In the genomic region with DNA sequence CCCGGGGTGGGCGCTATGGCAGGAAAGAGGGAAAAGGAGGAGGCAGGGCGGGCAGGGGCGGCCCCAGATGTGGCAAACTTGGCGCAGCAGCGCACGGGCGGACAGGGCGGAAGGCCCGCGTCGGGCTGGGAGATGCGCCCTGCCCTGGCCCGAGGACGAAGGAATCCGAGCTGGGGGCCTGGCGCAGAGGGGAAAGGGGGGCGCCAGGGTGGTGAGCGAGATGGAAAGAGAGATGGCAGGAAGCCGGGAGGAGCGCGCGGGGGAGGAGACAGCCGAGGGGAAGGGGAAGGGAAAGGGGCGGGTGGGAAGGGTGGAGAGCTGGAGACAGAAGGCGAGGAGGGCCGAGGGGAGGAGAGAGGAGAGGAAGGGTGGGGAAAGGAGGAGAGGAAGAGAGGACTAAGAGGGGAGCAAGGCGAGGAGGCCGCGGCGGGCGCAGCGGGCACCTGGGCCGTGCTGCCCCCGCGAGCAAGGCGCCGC, we compare ENCODE assay signal across 8 cellular contexts. TPM values are rescaled to one million over a fixed set of nuclear protein-coding genes. Genes with fewer than 3 reads are reported as not detected.
DNase-seq lines count a peak whose midpoint lies in the region; ATAC-seq and TF ChIP-seq lines count a peak whose summit lies in the region.

TSS of gene MARVELD1 (plus strand) at position 380 of the 477 bp plus-strand sequence. CDS start 147 bp downstream, outside the sequence.

- 1 to 2% methylated on average over 38 of the region's 38 CpGs for WGBS in lower leg skin, 2 donors

- peak within 1 kb of the TSS; percentile 98 for H3K4me3 Mint-ChIP-seq in dendritic cell treated with granulocyte-macrophage colony-stimulating factor and Interleukin-4, amounts not matched to agents 40 ng/mL and 50 ng/mL, for 4 days

- H3K4me1 Mint-ChIP-seq in dendritic cell treated with granulocyte-macrophage colony-stimulating factor and Interleukin-4, amounts not matched to agents 40 ng/mL and 50 ng/mL, for 4 days (ENCODE audit: low read depth) = peaks cover 68% of the 10 kb centered on the region

- H3K4me1 ChIP-seq in RWPE2 (ENCODE audit: insufficient read depth, poor library complexity, severe bottlenecking) = peaks cover 30% of the 10 kb centered on the region

- no peaks in the 10 kb centered on the region for H3K9me3 Mint-ChIP-seq in dendritic cell treated with granulocyte-macrophage colony-stimulating factor and Interleukin-4, amounts not matched to agents 40 ng/mL and 50 ng/mL, for 4 days

- intact Hi-C loops in dendritic cell treated with granulocyte-macrophage colony-stimulating factor and Interleukin-4, amounts not matched to agents 40 ng/mL and 50 ng/mL, for 4 days (cut with micrococcal nuclease) = no loop called here
- intact Hi-C loops in lower leg skin (cut with DNase I; ENCODE audit: low total_unique reads) = loop anchor here (2.0 kb wide), 1 partner anchor 15 kb away; no protein-coding TSS in a partner anchor

- TF ChIP-seq POLR2A in lower leg skin (IDR thresholded peaks at IDR 0.05) = no peak

- DNase-seq in DMS 273 treated with DMSO at 0.1 percent for 48 hours (lab: John Stamatoyannopoulos, UW) (peak; percentile 30), RWPE2 (ENCODE audit: low spot score) (peak; percentile 83), lower leg skin (ENCODE audit: low spot score in 2 of 2) (peak; percentile 71 to 96), stromal cell of bone marrow (ENCODE audit: low read depth) (peak; percentile 70), inferior parietal cortex (ENCODE audit: extremely low spot score) (no peak), DMS153 treated with DMSO at 0.1 percent for 48 hours (lab: John Stamatoyannopoulos, UW; ENCODE audit: unreplicated experiment) (no peak)

- TF ChIP-seq CTCF in RWPE2 (IDR thresholded peaks at IDR 0.05; ENCODE audit: poor library complexity, severe bottlenecking) = no peak
- no peak for TF ChIP-seq CTCF in lower leg skin (IDR thresholded peaks at IDR 0.05)

- peaks cover 31% of the 10 kb centered on the region for H3K36me3 ChIP-seq in RWPE2 (ENCODE audit: low read depth)

- no peaks in the 10 kb centered on the region for H3K9me3 ChIP-seq in RWPE2 (ENCODE audit: severe bottlenecking)

- H3K27me3 ChIP-seq in RWPE2 (ENCODE audit: insufficient read depth, poor library complexity, severe bottlenecking) = no peaks in the 10 kb centered on the region

- peaks cover 56% of the 10 kb centered on the region for H3K36me3 Mint-ChIP-seq in dendritic cell treated with granulocyte-macrophage colony-stimulating factor and Interleukin-4, amounts not matched to agents 40 ng/mL and 50 ng/mL, for 4 days (ENCODE audit: low read depth)

- ATAC-seq in HG03520 (IDR thresholded peaks at IDR 0.05; ENCODE audit: unreplicated experiment) (peak; percentile 16), RWPE2 (ENCODE audit: low read depth) (peak; percentile 43)

- H3K4me3 ChIP-seq in RWPE2 (ENCODE audit: severe bottlenecking) = peak within 1 kb of the TSS; percentile 56
- peak within 1 kb of the TSS; percentile 35 for H3K4me3 ChIP-seq in lower leg skin (ENCODE audit: low read depth, poor library complexity, severe bottlenecking)

- H3K27ac Mint-ChIP-seq in dendritic cell treated with granulocyte-macrophage colony-stimulating factor and Interleukin-4, amounts not matched to agents 40 ng/mL and 50 ng/mL, for 4 days = peak within 1 kb of the TSS; percentile 97

- H3K27ac ChIP-seq in RWPE2 (ENCODE audit: poor library complexity, severe bottlenecking) = peak within 1 kb of the TSS; percentile 94

- peaks cover 7% of the 10 kb centered on the region for H3K27me3 Mint-ChIP-seq in dendritic cell treated with granulocyte-macrophage colony-stimulating factor and Interleukin-4, amounts not matched to agents 40 ng/mL and 50 ng/mL, for 4 days

RNA-seq across cellular contexts. Expression of gene MARVELD1, which starts in this region (rescaled TPM):
- 10 to 100 TPM; 22.5 to 50.2 (median 30.3) TPM for total RNA-seq in lower leg skin

Comparison
In these comparisons a context has a peak if more than half of its experiments do, and no peak if none do; other contexts are left out.
1. DNase-seq: peak in DMS 273 treated with DMSO at 0.1 percent for 48 hours (single experiment), RWPE2 (single experiment), lower leg skin (2 of 2) and stromal cell of bone marrow (single experiment); none in inferior parietal cortex (single experiment) and DMS153 treated with DMSO at 0.1 percent for 48 hours (single experiment).